ENCODE assay signal across 19 cellular contexts in the genomic region with DNA sequence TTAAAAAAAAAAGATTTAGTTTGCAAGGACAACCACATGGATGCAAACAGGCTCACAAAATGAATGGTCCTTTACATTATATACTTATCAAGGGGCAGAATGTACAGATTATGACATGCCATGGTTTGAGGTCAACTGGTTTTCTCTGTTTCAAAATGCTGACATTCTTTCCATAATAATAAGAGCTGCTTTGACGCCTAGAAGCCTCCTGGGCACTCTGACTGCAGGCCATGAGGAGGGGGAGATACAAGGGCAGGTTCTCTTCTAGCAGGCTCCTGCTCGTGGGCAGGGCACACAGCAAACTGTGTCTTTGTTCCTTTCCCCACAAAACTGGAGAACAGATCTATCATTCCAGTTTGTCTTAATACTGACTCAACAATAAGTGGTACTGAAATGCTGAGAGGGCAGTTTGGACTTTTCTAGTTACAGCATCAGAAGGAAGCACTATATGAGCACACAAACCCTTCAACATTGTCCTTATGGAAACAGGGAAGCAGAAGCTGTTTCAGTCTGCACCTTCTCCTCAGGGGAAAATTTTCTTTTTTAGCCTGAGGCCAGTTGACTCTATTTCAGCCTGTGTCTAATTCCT.
"Had no signal": no experiment of that assay in that cellular context is flagged by ENCODE, and none has a peak within 500 bp of the region (broad histone marks: within the 10 kb centered on the region; RNA-seq: fewer than 3 reads in every experiment).

No MANE protein-coding gene starts in this region.

- H3K4me3 ChIP-seq: MG63 had no signal

- ATAC-seq: Panc1, PC-3, SK-N-SH treated with all-trans-retinoic acid at 6 μM for 48 hours had no signal

- H3K27ac ChIP-seq: RWPE1 had no signal

- H3K36me3 ChIP-seq: MG63 had no signal

- H3K9me3 ChIP-seq: MG63 had no signal

- DNase-seq: Karpas-422; KG1; MG63; NCI-H1092; NCI-H1436; NCI-H1694 treated with DMSO at 0.1 percent for 48 hours; NCI-H2081; NCI-H2107; NCI-H226; NCI-H446; NCI-H510A; NCI-H524 treated with DMSO at 0.1 percent for 48 hours; NK-92 treated with Interleukin-12 subunit alpha and Interleukin-12 subunit beta, amount 100 ng/mL, for 24 hours; PC-3; SHP77; T-helper 1 cell had no signal

- H3K27me3 ChIP-seq: MG63 had no signal
